1 cellular context compared by ENCODE assay signal in genomic region chr3:49638445-49638844, GRCh38.
TF ChIP-seq lines count a peak whose summit lies in the region.

No MANE protein-coding gene starts in this region.

TF ChIP-seq in IMR-90, 13 proteins besides CTCF, POLR2A, EP300 and RAD21:
- no peak for TF ChIP-seq CHD1 (IDR thresholded peaks at IDR 0.05; ENCODE audit: low read depth, low read length)
- no peak for TF ChIP-seq MAZ (IDR thresholded peaks at IDR 0.05; ENCODE audit: borderline replicate concordance, low read depth, low read length)
- TF ChIP-seq FOS (IDR thresholded peaks at IDR 0.05; ENCODE audit: low read depth, low read length) = 0 out of 2 replicates have a peak, but pooled peaks have one; percentile 7
- TF ChIP-seq NFE2L2 (IDR thresholded peaks at IDR 0.05; ENCODE audit: low read depth, low read length) = no peak
- TF ChIP-seq RFX5 (IDR thresholded peaks at IDR 0.05; ENCODE audit: low read depth, low read length) = no peak
- no peak for TF ChIP-seq MAFK (IDR thresholded peaks at IDR 0.05; ENCODE audit: low read depth, low read length)
- TF ChIP-seq SMC3 (IDR thresholded peaks at IDR 0.05; ENCODE audit: low read depth, low read length) = no peak
- no peak for TF ChIP-seq USF2 (IDR thresholded peaks at IDR 0.05; ENCODE audit: low read depth, low read length)
- TF ChIP-seq RCOR1 (IDR thresholded peaks at IDR 0.05; ENCODE audit: insufficient replicate concordance, low read length) = no peak
- TF ChIP-seq BHLHE40 (IDR thresholded peaks at IDR 0.05; ENCODE audit: low read depth, low read length) = peak; percentile 28; the same call in 1 of the 2 replicates
